In genomic region chr7:101173752-101174244, GRCh38 we compare ENCODE assay signal across 9 cellular contexts. TPM values are rescaled to one million over a fixed set of nuclear protein-coding genes. Genes with fewer than 3 reads are reported as not detected.
DNase-seq lines count a peak whose midpoint lies in the region; ATAC-seq, FAIRE-seq and TF ChIP-seq lines count a peak whose summit lies in the region.
"Had no signal": no experiment of that assay in that cellular context is flagged by ENCODE, and none has a peak within 500 bp of the region (broad histone marks: within the 10 kb centered on the region; RNA-seq: fewer than 3 reads in every experiment).

No MANE protein-coding gene starts in this region.

- H4K20me1 ChIP-seq in PC-3 (ENCODE audit: low read length), result no peaks in the 10 kb centered on the region
- no peaks in the 10 kb centered on the region for H4K20me1 ChIP-seq in keratinocyte (ENCODE audit: control insufficient read depth, extremely low read depth, insufficient read depth, low read length)

- no peak for FAIRE-seq in A549 (lab: Jason Lieb, UNC)
- no peak for FAIRE-seq in keratinocyte (lab: Jason Lieb, UNC)

- H3K4me1 ChIP-seq in A549 (peaks cover 49% of the 10 kb centered on the region), PC-3 (ENCODE audit: insufficient read depth, low read length) (peaks cover 28% of the 10 kb centered on the region), keratinocyte (ENCODE audit: control insufficient read depth, extremely low read depth, insufficient read depth, low read length) (peaks cover 19% of the 10 kb centered on the region), upper lobe of right lung (peaks cover 25% of the 10 kb centered on the region)

- intact Hi-C loops in PC-3 (cut with micrococcal nuclease), result no loop called here
- intact Hi-C loops in upper lobe of right lung (cut with DNase I), result no loop called here

- H3K9me1 ChIP-seq in keratinocyte (ENCODE audit: control insufficient read depth, extremely low read depth, insufficient read depth, low read length), result no peaks in the 10 kb centered on the region

- dilution Hi-C loops in keratinocyte (cut with MboI; ENCODE audit: extremely low pct_ligation_motif_present, low sequenced_read_pairs), result no loop called here

- POLR2A ChIA-PET in A549 (lab: Yijun Ruan, JAX) (interaction anchor here (0.6 to 1.7 kb wide), 4 partner anchors 9 to 299 kb away, joined by 3 to 16 read pairs (median 4); partner anchors contain the start of genes SRRT and VGF), PC-3 (lab: Charles Lee; ENCODE audit: unreplicated experiment) (interaction anchor here (0.5 to 0.6 kb wide), 3 partner anchors 8 to 561 kb away, joined by 3 to 7 read pairs (median 4); partner anchors contain the start of gene MOSPD3)

- TF ChIP-seq EP300 in A549 (IDR thresholded peaks at IDR 0.05), result no peak

- H3K4me2 ChIP-seq in A549 (peak overlapping the region; percentile 97), PC-3 (ENCODE audit: low read length) (peak overlapping the region; percentile 83), keratinocyte (ENCODE audit: control insufficient read depth, extremely low read depth, insufficient read depth, low read depth, low read length) (peak overlapping the region; percentile 58)

- peak; percentile 57 to 70 for ATAC-seq in A549
- ATAC-seq in GM21360 (IDR thresholded peaks at IDR 0.05; ENCODE audit: unreplicated experiment), result peak; percentile 48
- ATAC-seq in PC-3, result peak; percentile 77
- peak; percentile 58 for ATAC-seq in upper lobe of right lung
- ATAC-seq in HG03439 (IDR thresholded peaks at IDR 0.05; ENCODE audit: unreplicated experiment), result no peak

- 10% methylated on average over 16 of the region's 16 CpGs for WGBS in A549 (ENCODE audit: missing lambda C conversion rate)

- peaks cover 41% of the 10 kb centered on the region for H3K27me3 ChIP-seq in PC-3 (ENCODE audit: low read length)
- peaks cover 89% of the 10 kb centered on the region for H3K27me3 ChIP-seq in keratinocyte (ENCODE audit: control insufficient read depth, extremely low read depth, insufficient read depth, low read length)
- peaks cover 100% of the 10 kb centered on the region for H3K27me3 ChIP-seq in upper lobe of right lung

- no peaks in the 10 kb centered on the region for H3F3A ChIP-seq in PC-3 (ENCODE audit: low read length, unreplicated experiment)

- H2AFZ ChIP-seq in PC-3 (ENCODE audit: low read length) (peak overlapping the region; percentile 63), keratinocyte (ENCODE audit: control insufficient read depth, low read length) (no peak overlapping the region)

- H3K9ac ChIP-seq in PC-3 (ENCODE audit: low read length) (peak overlapping the region; percentile 16; the same call in 1 of the 2 replicates), keratinocyte (ENCODE audit: control insufficient read depth, extremely low read depth, insufficient read depth, low read length) (no peak overlapping the region)

- no peaks in the 10 kb centered on the region for H3K36me3 ChIP-seq in PC-3 (ENCODE audit: low read depth, low read length)
- no peaks in the 10 kb centered on the region for H3K36me3 ChIP-seq in keratinocyte (ENCODE audit: control insufficient read depth in 2 of 2, extremely low read depth in 1 of 2, insufficient read depth in 2 of 2, low read length in 2 of 2)
- no peaks in the 10 kb centered on the region for H3K36me3 ChIP-seq in upper lobe of right lung

- H3K4me3 ChIP-seq in A549 (peak overlapping the region; percentile 33), PC-3 (ENCODE audit: low read length) (peak overlapping the region; percentile 57), keratinocyte (ENCODE audit: control insufficient read depth in 2 of 3, extremely low read depth in 1 of 3, insufficient read depth in 2 of 3, low read depth in 1 of 3, low read length in 3 of 3) (peak overlapping the region in 1 of 3 experiments; percentile 7), upper lobe of right lung (no peak overlapping the region)

- DNase-seq in A549 (ENCODE audit: low read depth in 1 of 2, low spot score in 1 of 2) (peak; percentile 59 to 81), PC-3 (peak; percentile 75), keratinocyte (ENCODE audit: low read depth, low spot score) (no peak), upper lobe of right lung (no peak), amniotic stem cell (lab: John Stamatoyannopoulos, UW) (no peak)
- DNase-seq in activated effector memory CD4-positive, alpha-beta T cell treated with Interleukin-2 at 50 U/mL for 16 hours, result peak; percentile 45

- TF ChIP-seq POLR2A in A549 (IDR thresholded peaks at IDR 0.05; ENCODE audit: low read length), result no peak

- CTCF ChIA-PET in A549 (lab: Yijun Ruan, JAX), result interaction anchor here (0.5 to 6.7 kb wide), 11 partner anchors 10 to 349 kb away, joined by 3 to 68 read pairs (median 4); partner anchors contain the start of gene MOGAT3
- CTCF ChIA-PET in PC-3 (lab: Charles Lee), result interaction anchor here (0.5 to 0.8 kb wide), 2 partner anchors 19 to 30 kb away, joined by 3 to 5 read pairs; no protein-coding TSS in a partner anchor

- H3K9me3 ChIP-seq in A549, result no peaks in the 10 kb centered on the region
- no peaks in the 10 kb centered on the region for H3K9me3 ChIP-seq in PC-3 (ENCODE audit: low read length)
- H3K9me3 ChIP-seq in keratinocyte (ENCODE audit: control insufficient read depth, low read depth, low read length), result no peaks in the 10 kb centered on the region
- no peaks in the 10 kb centered on the region for H3K9me3 ChIP-seq in upper lobe of right lung

- TF ChIP-seq RAD21 in A549 (conservative IDR thresholded peaks at IDR 0.05 in 1 of 2, IDR thresholded peaks at IDR 0.05 in 1 of 2), result no peak

- peak overlapping the region; percentile 52 to 80; a peak in 5 of 6 replicates for H3K27ac ChIP-seq in A549
- H3K27ac ChIP-seq in PC-3 (ENCODE audit: low read length), result no peak overlapping the region
- no peak overlapping the region for H3K27ac ChIP-seq in keratinocyte (ENCODE audit: control insufficient read depth, insufficient read depth, low read length)
- H3K27ac ChIP-seq in upper lobe of right lung, result no peak overlapping the region

- TF ChIP-seq CTCF in A549 (IDR thresholded peaks at IDR 0.05) (no peak), PC-3 (conservative IDR thresholded peaks at IDR 0.05; ENCODE audit: low read depth, low read length) (no peak), keratinocyte (optimal IDR thresholded peaks at IDR 0.05 in 1 of 3, IDR thresholded peaks at IDR 0.05 in 1 of 3, conservative IDR thresholded peaks at IDR 0.05 in 1 of 3; ENCODE audit: extremely low read depth in 1 of 3, insufficient read depth in 2 of 3, low read length in 3 of 3) (no peak), upper lobe of right lung (IDR thresholded peaks at IDR 0.05) (no peak)

- no peaks in the 10 kb centered on the region for H3K9me2 ChIP-seq in PC-3 (replicated peaks; ENCODE audit: low read length)

- no TSS peak for BruUV-seq in PC-3 (replicated peaks; lab: Mats Ljungman, UMichigan)

- H3K79me2 ChIP-seq in PC-3 (ENCODE audit: low read length) (no peaks in the 10 kb centered on the region), keratinocyte (ENCODE audit: control insufficient read depth, insufficient read depth, low read length) (no peaks in the 10 kb centered on the region)

RNA-seq across cellular contexts. Expression of gene NAT16, which starts 6.3 kb away (rescaled TPM):
- polyA plus RNA-seq in A549 (2011; rRNA removed) (0.03 and 0.05 TPM in 2 replicates), A549 (2017; fragmentation: RNase III; extraction: RNeasy Plus Mini Kit Qiagen cat#74134 plus additional on column Dnase treatment) (0.07 to 0.12 TPM in 2 of 3 replicates, not detected in the other), keratinocyte (not detected in 3 replicates)
- 0.03 and 0.04 TPM in 2 replicates for polyA plus RNA-seq in A549 (2012; cell fraction: cytosol; rRNA removed)
- polyA plus RNA-seq in A549 (2012; cell fraction: nucleus; rRNA removed), result 0.09 and 0.18 TPM in 2 replicates
- polyA minus RNA-seq in A549 (2011; rRNA and poly(A)+ RNA removed), result not detected in 2 replicates
- total RNA-seq in PC-3 (2014; rRNA removed) (0.26 TPM in 1 of 2 replicates, not detected in the other), upper lobe of right lung (not detected)
- polyA plus RNA-seq in keratinocyte (2011; ENCODE audit: low read depth), result not detected
- polyA plus RNA-seq in keratinocyte (2011; cell fraction: cytosol; rRNA removed), result not detected in 2 replicates
- polyA plus RNA-seq in keratinocyte (2011; cell fraction: nucleus; rRNA removed), result not detected in 2 replicates
- polyA plus RNA-seq in keratinocyte (2012; ENCODE audit: low replicate concordance), result not detected in 2 replicates
- polyA minus RNA-seq in keratinocyte, result not detected in 3 replicates
- not detected for polyA minus RNA-seq in keratinocyte (2011; cell fraction: cytosol; rRNA and poly(A)+ RNA removed)
- not detected in 2 replicates for polyA minus RNA-seq in keratinocyte (2011; cell fraction: nucleus; rRNA and poly(A)+ RNA removed)
- total RNA-seq: subcutaneous adipose tissue had no signal

RNA-seq across cellular contexts. Expression of gene VGF, which starts 8.4 kb away (rescaled TPM):
- 0.16 and 0.21 TPM in 2 replicates for polyA plus RNA-seq in A549 (2011; rRNA removed)
- 0.42 and 0.73 TPM in 2 replicates for polyA plus RNA-seq in A549 (2012; cell fraction: cytosol; rRNA removed)
- 0.97 and 1.7 TPM in 2 replicates for polyA plus RNA-seq in A549 (2012; cell fraction: nucleus; rRNA removed)
- 1.4 to 2.7 TPM (median 2.0 TPM) in 3 replicates for polyA plus RNA-seq in A549 (2017; fragmentation: RNase III; extraction: RNeasy Plus Mini Kit Qiagen cat#74134 plus additional on column Dnase treatment)
- 0.17 TPM in 1 of 2 replicates, not detected in the other for polyA minus RNA-seq in A549 (2011; rRNA and poly(A)+ RNA removed)
- 1.6 and 2.5 TPM in 2 replicates for total RNA-seq in PC-3 (2014; rRNA removed)
- 0.04 to 0.06 TPM in 2 of 3 replicates, not detected in the other for polyA plus RNA-seq in keratinocyte
- polyA plus RNA-seq in keratinocyte (2011; ENCODE audit: low read depth), result 0.16 TPM
- polyA plus RNA-seq in keratinocyte (2011; cell fraction: cytosol; rRNA removed), result 0.12 TPM in 1 of 2 replicates, not detected in the other
- 0.13 TPM in 1 of 2 replicates, not detected in the other for polyA plus RNA-seq in keratinocyte (2011; cell fraction: nucleus; rRNA removed)
- 0.15 and 0.55 TPM in 2 replicates for polyA plus RNA-seq in keratinocyte (2012; ENCODE audit: low replicate concordance)
- polyA minus RNA-seq in keratinocyte, result not detected in 3 replicates
- polyA minus RNA-seq in keratinocyte (2011; cell fraction: cytosol; rRNA and poly(A)+ RNA removed), result not detected
- polyA minus RNA-seq in keratinocyte (2011; cell fraction: nucleus; rRNA and poly(A)+ RNA removed), result not detected in 2 replicates
- not detected for total RNA-seq in upper lobe of right lung
- total RNA-seq: subcutaneous adipose tissue had no signal

RNA-seq across cellular contexts. Expression of gene AP1S1, which starts 19.5 kb away (rescaled TPM):
- polyA plus RNA-seq in A549 (2011; rRNA removed) (107 and 128 TPM in 2 replicates), A549 (2017; fragmentation: RNase III; extraction: RNeasy Plus Mini Kit Qiagen cat#74134 plus additional on column Dnase treatment) (181 to 187 TPM (median 182 TPM) in 3 replicates), keratinocyte (279 to 310 TPM (median 289 TPM) in 3 replicates)
- 163 and 166 TPM in 2 replicates for polyA plus RNA-seq in A549 (2012; cell fraction: cytosol; rRNA removed)
- 79.8 and 104 TPM in 2 replicates for polyA plus RNA-seq in A549 (2012; cell fraction: nucleus; rRNA removed)
- 48.5 and 54.1 TPM in 2 replicates for polyA minus RNA-seq in A549 (2011; rRNA and poly(A)+ RNA removed)
- total RNA-seq in PC-3 (2014; rRNA removed) (148 and 190 TPM in 2 replicates), upper lobe of right lung (24.0 TPM)
- 177 TPM for polyA plus RNA-seq in keratinocyte (2011; ENCODE audit: low read depth)
- 272 and 352 TPM in 2 replicates for polyA plus RNA-seq in keratinocyte (2011; cell fraction: cytosol; rRNA removed)
- 191 and 237 TPM in 2 replicates for polyA plus RNA-seq in keratinocyte (2011; cell fraction: nucleus; rRNA removed)
- polyA plus RNA-seq in keratinocyte (2012; ENCODE audit: low replicate concordance), result 194 and 251 TPM in 2 replicates
- polyA minus RNA-seq in keratinocyte, result 89.4 to 186 TPM (median 148 TPM) in 3 replicates
- polyA minus RNA-seq in keratinocyte (2011; cell fraction: cytosol; rRNA and poly(A)+ RNA removed), result 164 TPM
- polyA minus RNA-seq in keratinocyte (2011; cell fraction: nucleus; rRNA and poly(A)+ RNA removed), result 32.7 and 46.5 TPM in 2 replicates

RNA-seq across cellular contexts. Expression of gene MOGAT3, which starts 27.0 kb away (rescaled TPM):
- polyA plus RNA-seq in A549 (2011; rRNA removed) (0.11 and 0.14 TPM in 2 replicates), A549 (2017; fragmentation: RNase III; extraction: RNeasy Plus Mini Kit Qiagen cat#74134 plus additional on column Dnase treatment) (0.09 TPM in 1 of 3 replicates, not detected in the others), keratinocyte (not detected in 3 replicates)
- polyA plus RNA-seq in A549 (2012; cell fraction: cytosol; rRNA removed), result 0.05 TPM in 1 of 2 replicates, not detected in the other
- 0.02 and 0.10 TPM in 2 replicates for polyA plus RNA-seq in A549 (2012; cell fraction: nucleus; rRNA removed)
- polyA minus RNA-seq in A549 (2011; rRNA and poly(A)+ RNA removed), result 0.44 TPM in 1 of 2 replicates, not detected in the other
- total RNA-seq in PC-3 (2014; rRNA removed) (not detected in 2 replicates), upper lobe of right lung (not detected)
- not detected for polyA plus RNA-seq in keratinocyte (2011; ENCODE audit: low read depth)
- not detected in 2 replicates for polyA plus RNA-seq in keratinocyte (2011; cell fraction: cytosol; rRNA removed)
- polyA plus RNA-seq in keratinocyte (2011; cell fraction: nucleus; rRNA removed), result not detected in 2 replicates
- polyA plus RNA-seq in keratinocyte (2012; ENCODE audit: low replicate concordance), result not detected in 2 replicates
- polyA minus RNA-seq in keratinocyte, result not detected in 3 replicates
- polyA minus RNA-seq in keratinocyte (2011; cell fraction: cytosol; rRNA and poly(A)+ RNA removed), result not detected
- not detected in 2 replicates for polyA minus RNA-seq in keratinocyte (2011; cell fraction: nucleus; rRNA and poly(A)+ RNA removed)
- total RNA-seq: subcutaneous adipose tissue had no signal

RNA-seq across cellular contexts. Expression of gene PLOD3, which starts 43.6 kb away (rescaled TPM):
- polyA plus RNA-seq in A549 (2011; rRNA removed) (21.1 and 26.0 TPM in 2 replicates), A549 (2017; fragmentation: RNase III; extraction: RNeasy Plus Mini Kit Qiagen cat#74134 plus additional on column Dnase treatment) (48.7 to 52.8 TPM (median 50.6 TPM) in 3 replicates), keratinocyte (31.6 to 71.6 TPM (median 36.1 TPM) in 3 replicates)
- 56.0 and 62.7 TPM in 2 replicates for polyA plus RNA-seq in A549 (2012; cell fraction: cytosol; rRNA removed)
- 167 and 231 TPM in 2 replicates for polyA plus RNA-seq in A549 (2012; cell fraction: nucleus; rRNA removed)
- 23.9 and 27.8 TPM in 2 replicates for polyA minus RNA-seq in A549 (2011; rRNA and poly(A)+ RNA removed)
- total RNA-seq in PC-3 (2014; rRNA removed) (60.8 and 66.6 TPM in 2 replicates), upper lobe of right lung (82.1 TPM)
- 14.8 TPM for polyA plus RNA-seq in keratinocyte (2011; ENCODE audit: low read depth)
- polyA plus RNA-seq in keratinocyte (2011; cell fraction: cytosol; rRNA removed), result 17.6 and 31.6 TPM in 2 replicates
- 138 and 165 TPM in 2 replicates for polyA plus RNA-seq in keratinocyte (2011; cell fraction: nucleus; rRNA removed)
- 34.7 and 74.5 TPM in 2 replicates for polyA plus RNA-seq in keratinocyte (2012; ENCODE audit: low replicate concordance)
- polyA minus RNA-seq in keratinocyte, result 27.8 to 135 TPM (median 43.3 TPM) in 3 replicates
- polyA minus RNA-seq in keratinocyte (2011; cell fraction: cytosol; rRNA and poly(A)+ RNA removed), result 52.4 TPM
- polyA minus RNA-seq in keratinocyte (2011; cell fraction: nucleus; rRNA and poly(A)+ RNA removed), result 99.9 and 133 TPM in 2 replicates

Comparison
In these comparisons a context has a peak if more than half of its experiments do, and no peak if none do; other contexts are left out.
1. DNase-seq: peak in A549 (2 of 2), PC-3 (single experiment) and activated effector memory CD4-positive, alpha-beta T cell treated with Interleukin-2 at 50 U/mL for 16 hours (single experiment); none in keratinocyte (single experiment), upper lobe of right lung (single experiment) and amniotic stem cell (single experiment).
2. H3K27ac ChIP-seq: peak in A549 (2 of 2); none in PC-3 (single experiment), keratinocyte (single experiment) and upper lobe of right lung (single experiment).
3. Peak in every context shown above with its lines, with median percentiles within 50 percentile points of each other: H3K4me2 ChIP-seq.